8 cellular contexts compared by ENCODE assay signal in genomic region chr16:57485916-57486857, GRCh38. TPM values are rescaled to one million over a fixed set of nuclear protein-coding genes. Genes with fewer than 3 reads are reported as not detected.
DNase-seq lines count a peak whose midpoint lies in the region; ATAC-seq and TF ChIP-seq lines count a peak whose summit lies in the region.

Gene DOK4, minus strand, starts transcription at chr16:57486493. Its CDS starts 6,986 bp downstream, at chr16:57479507.

- intact Hi-C loops in adrenal gland (cut with DNase I) (no loop called here), left cardiac atrium (cut with DNase I) (no loop called here), prostate gland (cut with DNase I) (no loop called here), upper lobe of right lung (cut with DNase I) (no loop called here)

- H3K27ac ChIP-seq in adrenal gland (peak within 1 kb of the TSS in 2 of 5 donors; percentile 74 to 78), prostate gland (peak within 1 kb of the TSS; percentile 68 to 71), upper lobe of right lung (peak within 1 kb of the TSS; percentile 80)

- DNase-seq in DMS153 treated with DMSO at 0.1 percent for 48 hours (lab: John Stamatoyannopoulos, UW; ENCODE audit: unreplicated experiment) (peak; percentile 45), KBM-7 (peak; percentile 39), T-helper 1 cell (peak; percentile 62 to 77 (median 71)), adrenal gland (peak; percentile 79 to 89 (median 85)), left cardiac atrium (peak; percentile 88), prostate gland (ENCODE audit: low spot score) (peak; percentile 74), upper lobe of right lung (peak; percentile 94)

- H3K36me3 ChIP-seq in adrenal gland (replicated peaks in 1 of 2) (no peaks in the 10 kb centered on the region), prostate gland (no peaks in the 10 kb centered on the region), upper lobe of right lung (no peaks in the 10 kb centered on the region)

- H3K9me3 ChIP-seq in adrenal gland (replicated peaks in 1 of 3) (no peaks in the 10 kb centered on the region), prostate gland (no peaks in the 10 kb centered on the region), upper lobe of right lung (no peaks in the 10 kb centered on the region)

- H3K4me1 ChIP-seq in adrenal gland (replicated peaks in 1 of 2) (peaks cover 4 to 27% of the 10 kb centered on the region in 2 donors), prostate gland (replicated peaks) (peaks cover 5% of the 10 kb centered on the region), upper lobe of right lung (peaks cover 9% of the 10 kb centered on the region)

- TF ChIP-seq CTCF in adrenal gland (IDR thresholded peaks at IDR 0.05) (no peak), prostate gland (IDR thresholded peaks at IDR 0.05) (no peak), upper lobe of right lung (IDR thresholded peaks at IDR 0.05) (no peak)

- TF ChIP-seq POLR2A in adrenal gland (IDR thresholded peaks at IDR 0.05) (peak in 1 of 2 donors; percentile 55), prostate gland (IDR thresholded peaks at IDR 0.05) (peak; percentile 10)

- peak within 1 kb of the TSS in 3 of 4 donors; percentile 13 to 83 (median 54) for H3K4me3 ChIP-seq in adrenal gland
- H3K4me3 ChIP-seq in prostate gland, result peak within 1 kb of the TSS; percentile 67 to 68
- peak within 1 kb of the TSS; percentile 75 for H3K4me3 ChIP-seq in upper lobe of right lung

- H3K27me3 ChIP-seq in adrenal gland, result no peaks in the 10 kb centered on the region
- H3K27me3 ChIP-seq in prostate gland (replicated peaks; ENCODE audit: insufficient read depth), result no peaks in the 10 kb centered on the region
- H3K27me3 ChIP-seq in upper lobe of right lung, result no peaks in the 10 kb centered on the region

- ATAC-seq in GM21528 (IDR thresholded peaks at IDR 0.05; ENCODE audit: low FRiP score, unreplicated experiment) (peak; percentile 85), left cardiac atrium (peak; percentile 95 to 99), upper lobe of right lung (peak; percentile 96)

- in situ Hi-C loops in KBM-7 (cut with MboI; ENCODE audit: low pct_unique_long_range_greater_than_20kb, low sequenced_read_pairs), result no loop called here

- 1 to 5% (median 1%) methylated on average over 9 to 72 of the region's 73 CpGs for WGBS in adrenal gland, 4 donors
- 3% methylated on average over 41 of the region's 73 CpGs for WGBS in prostate gland

RNA-seq across cellular contexts. Expression of gene DOK4, which starts in this region (rescaled TPM):
- total RNA-seq in adrenal gland (10 to 100 TPM in 7 of 8 donors, 1 to 10 TPM in 1; 8.8 to 36.1 (median 17.2) TPM), left cardiac atrium (10 to 100 TPM; 14.2 to 14.5 TPM), prostate gland (10 to 100 TPM; 26.3 to 55.4 TPM), upper lobe of right lung (55.1 TPM)
- polyA plus RNA-seq in adrenal gland, result 10 to 100 TPM in 2 of 3 donors, 1 to 10 TPM in 1; 4.3 to 31.8 (median 19.0) TPM

Comparison
In these comparisons a context has a peak if more than half of its experiments do, and no peak if none do; other contexts are left out.
1. DNase-seq: peak in every context shown above with its lines; median percentile 94 in upper lobe of right lung; 88 in left cardiac atrium; 85 in adrenal gland; 74 in prostate gland; 71 in T-helper 1 cell; 45 in DMS153 treated with DMSO at 0.1 percent for 48 hours; 39 in KBM-7.